Comparison of ENCODE assay signal across 8 cellular contexts in genomic region chr17:50864747-50865059, GRCh38. TPM values are rescaled to one million over a fixed set of nuclear protein-coding genes. Genes with fewer than 3 reads are reported as not detected.
DNase-seq lines count a peak whose midpoint lies in the region; ATAC-seq and TF ChIP-seq lines count a peak whose summit lies in the region.

No MANE protein-coding gene starts in this region.

- peaks cover 20 to 23% of the 10 kb centered on the region in 2 experiments for H3K36me3 ChIP-seq in HEK293 (ENCODE audit: control insufficient read depth in 2 of 2, insufficient read depth in 1 of 2, low read length in 2 of 2)
- H3K36me3 ChIP-seq in hepatocyte (replicated peaks; ENCODE audit: insufficient read depth, low read depth), result peaks cover 3% of the 10 kb centered on the region
- H3K36me3 ChIP-seq in smooth muscle cell (ENCODE audit: low read depth), result no peaks in the 10 kb centered on the region

- H3K36me3 Mint-ChIP-seq in activated CD4-positive, alpha-beta memory T cell treated with anti-CD3 and anti-CD28 coated beads for 36 hours, result peaks cover 19% of the 10 kb centered on the region

- H3K4me3 Mint-ChIP-seq in activated CD4-positive, alpha-beta memory T cell treated with anti-CD3 and anti-CD28 coated beads for 36 hours, result peak overlapping the region; percentile 100

- 3% methylated on average over 6 of the region's 6 CpGs for WGBS in hepatocyte (ENCODE audit: low lambda C conversion rate, missing lambda C conversion rate)
- WGBS in smooth muscle cell (ENCODE audit: low lambda C conversion rate), result 17% methylated on average over 6 of the region's 6 CpGs

- in situ Hi-C loops in GM13976 (cut with MboI; ENCODE audit: low sequenced_read_pairs, unreplicated experiment), result no loop called here

- H3K27me3 Mint-ChIP-seq in activated CD4-positive, alpha-beta memory T cell treated with anti-CD3 and anti-CD28 coated beads for 36 hours, result no peaks in the 10 kb centered on the region

- peak; percentile 27 for DNase-seq in activated CD4-positive, alpha-beta memory T cell treated with anti-CD3 and anti-CD28 coated beads for 36 hours
- no peak for DNase-seq in hepatocyte (ENCODE audit: low spot score)
- no peak for DNase-seq in smooth muscle cell (lab: John Stamatoyannopoulos, UW; ENCODE audit: unreplicated experiment)
- DNase-seq in NCI-H2081 treated with DMSO at 0.1 percent for 48 hours (lab: John Stamatoyannopoulos, UW), result no peak
- DNase-seq in MV-4-11 (lab: John Stamatoyannopoulos, UW), result no peak
- DNase-seq in GM13976 (ENCODE audit: low spot score), result no peak

- no peaks in the 10 kb centered on the region for H3K27me3 ChIP-seq in hepatocyte
- no peaks in the 10 kb centered on the region for H3K27me3 ChIP-seq in smooth muscle cell (ENCODE audit: low read depth)

- H3F3A ChIP-seq in smooth muscle cell (ENCODE audit: low read depth), result peaks cover 11% of the 10 kb centered on the region

- peak overlapping the region; percentile 86 for H3K4me3 ChIP-seq in HEK293 (ENCODE audit: low read depth, low read length)
- H3K4me3 ChIP-seq in hepatocyte, result peak overlapping the region; percentile 86
- peak overlapping the region; percentile 98 for H3K4me3 ChIP-seq in smooth muscle cell

- CTCF ChIA-PET in HEK293 (lab: Yijun Ruan, JAX), result interaction anchor here (0.6 to 8.4 kb wide), 9 partner anchors 9 to 592 kb away, joined by 3 to 89 read pairs (median 8); no protein-coding TSS in a partner anchor
- CTCF ChIA-PET in activated CD4-positive, alpha-beta memory T cell treated with anti-CD3 and anti-CD28 coated beads for 36 hours (lab: Charles Lee), result interaction anchor here (1.0 to 9.4 kb wide), 6 partner anchors 11 to 256 kb away, joined by 3 to 153 read pairs (median 6); partner anchors contain the start of gene SPAG9

- H3K9me3 ChIP-seq in HEK293 (ENCODE audit: control insufficient read depth, insufficient read depth, low read depth, low read length) (no peaks in the 10 kb centered on the region), hepatocyte (ENCODE audit: low read depth) (no peaks in the 10 kb centered on the region), smooth muscle cell (replicated peaks; ENCODE audit: low read depth) (no peaks in the 10 kb centered on the region)

- POLR2A ChIA-PET in HEK293 (lab: Yijun Ruan, JAX), result interaction anchor here (1.4 to 4.0 kb wide), 12 partner anchors 9 to 90 kb away, joined by 4 to 106 read pairs (median 35); no protein-coding TSS in a partner anchor
- POLR2A ChIA-PET in activated CD4-positive, alpha-beta memory T cell treated with anti-CD3 and anti-CD28 coated beads for 36 hours (lab: Charles Lee), result interaction anchor here (1.1 to 4.1 kb wide), 12 partner anchors 12 to 289 kb away, joined by 3 to 52 read pairs (median 29); partner anchors contain the start of genes NME1 and SPAG9

- TF ChIP-seq POLR2A in GM18505 (IDR thresholded peaks at IDR 0.05; ENCODE audit: borderline replicate concordance, extremely low read depth, insufficient read depth, insufficient read length), result no peak

- peaks cover 69% of the 10 kb centered on the region for H3K79me2 ChIP-seq in hepatocyte
- peaks cover 41% of the 10 kb centered on the region for H3K79me2 ChIP-seq in smooth muscle cell (ENCODE audit: low read depth)

- peak overlapping the region; percentile 99 for H3K27ac Mint-ChIP-seq in activated CD4-positive, alpha-beta memory T cell treated with anti-CD3 and anti-CD28 coated beads for 36 hours

- H3K4me1 ChIP-seq in HEK293 (ENCODE audit: control insufficient read depth, insufficient read depth, low read length) (peaks cover 33% of the 10 kb centered on the region), hepatocyte (ENCODE audit: insufficient read depth) (peaks cover 20% of the 10 kb centered on the region), smooth muscle cell (ENCODE audit: low read depth) (peaks cover 24% of the 10 kb centered on the region)

- intact Hi-C loops in activated CD4-positive, alpha-beta memory T cell treated with anti-CD3 and anti-CD28 coated beads for 36 hours (cut with micrococcal nuclease), result loop anchor here (1.0 kb wide), 1 partner anchor 12 kb away; no protein-coding TSS in a partner anchor

- H3K4me2 ChIP-seq in hepatocyte, result peak overlapping the region; percentile 79
- peak overlapping the region; percentile 98 for H3K4me2 ChIP-seq in smooth muscle cell

- no peaks in the 10 kb centered on the region for H3K9me2 ChIP-seq in hepatocyte (replicated peaks; ENCODE audit: insufficient read depth)

- peaks cover 39% of the 10 kb centered on the region for H3K4me1 Mint-ChIP-seq in activated CD4-positive, alpha-beta memory T cell treated with anti-CD3 and anti-CD28 coated beads for 36 hours (ENCODE audit: low read depth)

- peak overlapping the region; percentile 20 for H2AFZ ChIP-seq in hepatocyte
- no peak overlapping the region for H2AFZ ChIP-seq in smooth muscle cell (ENCODE audit: low read depth)

- H3K9ac ChIP-seq in smooth muscle cell (ENCODE audit: low read depth), result peak overlapping the region; percentile 94

- no peak for ATAC-seq in GM18505 (IDR thresholded peaks at IDR 0.05; ENCODE audit: unreplicated experiment)

- H3K27ac ChIP-seq in HEK293 (ENCODE audit: extremely low read depth, low read depth, low read length) (peak overlapping the region; percentile 99), hepatocyte (peak overlapping the region; percentile 98), smooth muscle cell (ENCODE audit: low read depth) (peak overlapping the region; percentile 73)

- TF ChIP-seq CTCF in HEK293 (tag by site-specific recombination; IDR thresholded peaks at IDR 0.05) (no peak), hepatocyte (IDR thresholded peaks at IDR 0.05; ENCODE audit: poor library complexity) (no peak), smooth muscle cell (IDR thresholded peaks at IDR 0.05; ENCODE audit: borderline replicate concordance, insufficient read depth, poor library complexity, severe bottlenecking) (no peak), GM13976 (IDR thresholded peaks at IDR 0.05; ENCODE audit: borderline replicate concordance, control extremely low read depth, extremely low read depth, insufficient read depth, missing control alignments) (no peak)

- no peaks in the 10 kb centered on the region for H3K9me3 Mint-ChIP-seq in activated CD4-positive, alpha-beta memory T cell treated with anti-CD3 and anti-CD28 coated beads for 36 hours

- H4K20me1 ChIP-seq in hepatocyte (ENCODE audit: insufficient read depth, poor library complexity, severe bottlenecking) (peaks cover 42% of the 10 kb centered on the region), smooth muscle cell (ENCODE audit: low read depth) (peaks cover 44% of the 10 kb centered on the region)

TF ChIP-seq in HEK293, 187 proteins besides CTCF, POLR2A, EP300 and RAD21:
- TF ChIP-seq PBX3 (CRISPR knock-in tag; IDR thresholded peaks at IDR 0.05), result no peak

RNA-seq across cellular contexts. Expression of gene TOB1, which starts 1.5 kb away (rescaled TPM):
- total RNA-seq in activated CD4-positive, alpha-beta memory T cell treated with anti-CD3 and anti-CD28 coated beads for 36 hours, result 10 to 100 TPM; 42.3 to 44.1 TPM
- 52.1 and 53.6 TPM in 2 replicates for total RNA-seq in hepatocyte
- 41.1 and 43.2 TPM in 2 replicates for polyA plus RNA-seq in hepatocyte
- 39.8 and 46.8 TPM in 2 replicates for total RNA-seq in smooth muscle cell
- polyA plus RNA-seq in smooth muscle cell, result 29.1 and 29.3 TPM in 2 replicates

RNA-seq across cellular contexts. Expression of gene WFIKKN2, which starts 29.3 kb away (rescaled TPM):
- not detected for total RNA-seq in activated CD4-positive, alpha-beta memory T cell treated with anti-CD3 and anti-CD28 coated beads for 36 hours
- 0.36 and 0.50 TPM in 2 replicates for total RNA-seq in hepatocyte
- polyA plus RNA-seq in hepatocyte, result 0.68 TPM in 1 of 2 replicates, not detected in the other
- not detected in 2 replicates for total RNA-seq in smooth muscle cell
- polyA plus RNA-seq in smooth muscle cell, result not detected in 2 replicates
